Comparison of ENCODE assay signal across 9 cellular contexts in the genomic region with DNA sequence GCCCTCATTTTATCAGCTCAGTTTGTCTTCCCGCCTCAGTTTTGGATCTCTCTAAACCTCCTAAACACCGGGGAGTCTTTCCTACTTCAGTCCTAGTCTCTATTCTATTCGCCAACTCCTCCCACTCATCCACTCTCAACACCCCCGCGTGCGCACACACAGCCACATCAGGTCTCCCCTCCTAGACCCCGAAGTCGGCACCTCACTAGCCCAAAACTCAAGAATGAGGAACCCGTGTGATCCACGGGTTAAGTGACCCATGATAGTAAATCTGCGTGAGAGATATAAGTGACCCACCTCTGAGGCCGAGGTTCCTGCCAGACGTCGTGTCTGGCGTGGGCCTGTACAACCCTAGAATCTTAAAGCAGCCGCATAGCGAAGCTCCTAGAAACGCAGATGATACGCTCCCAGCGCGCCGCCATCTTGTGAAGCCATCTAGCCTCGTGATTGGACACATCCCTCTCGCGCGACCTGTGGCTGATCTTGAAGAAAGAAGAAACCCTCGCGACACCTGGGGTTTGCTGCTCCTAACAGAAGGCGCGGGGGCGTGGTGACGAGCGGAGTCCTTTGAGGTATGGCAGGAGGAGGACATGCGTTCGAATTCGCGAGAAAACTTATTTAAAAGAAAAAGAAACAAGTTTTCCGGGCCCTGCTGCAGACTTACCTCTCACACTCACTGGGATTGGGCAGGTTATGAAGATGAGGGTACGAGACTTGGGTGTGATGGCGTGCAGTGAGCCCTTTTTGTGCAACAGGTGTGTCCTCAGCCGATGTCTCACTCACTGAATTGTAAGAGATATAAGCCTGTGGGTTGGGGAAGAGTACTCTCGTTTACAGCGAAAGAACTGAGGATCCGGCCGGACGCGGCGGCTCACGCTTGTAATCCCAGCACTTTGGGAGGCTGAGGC. TPM values are rescaled to one million over a fixed set of nuclear protein-coding genes. Genes with fewer than 3 reads are reported as not detected.
DNase-seq lines count a peak whose midpoint lies in the region; ATAC-seq and TF ChIP-seq lines count a peak whose summit lies in the region.
"Had no signal": no experiment of that assay in that cellular context is flagged by ENCODE, and none has a peak within 500 bp of the region (broad histone marks: within the 10 kb centered on the region; RNA-seq: fewer than 3 reads in every experiment).

A gene with protein sequence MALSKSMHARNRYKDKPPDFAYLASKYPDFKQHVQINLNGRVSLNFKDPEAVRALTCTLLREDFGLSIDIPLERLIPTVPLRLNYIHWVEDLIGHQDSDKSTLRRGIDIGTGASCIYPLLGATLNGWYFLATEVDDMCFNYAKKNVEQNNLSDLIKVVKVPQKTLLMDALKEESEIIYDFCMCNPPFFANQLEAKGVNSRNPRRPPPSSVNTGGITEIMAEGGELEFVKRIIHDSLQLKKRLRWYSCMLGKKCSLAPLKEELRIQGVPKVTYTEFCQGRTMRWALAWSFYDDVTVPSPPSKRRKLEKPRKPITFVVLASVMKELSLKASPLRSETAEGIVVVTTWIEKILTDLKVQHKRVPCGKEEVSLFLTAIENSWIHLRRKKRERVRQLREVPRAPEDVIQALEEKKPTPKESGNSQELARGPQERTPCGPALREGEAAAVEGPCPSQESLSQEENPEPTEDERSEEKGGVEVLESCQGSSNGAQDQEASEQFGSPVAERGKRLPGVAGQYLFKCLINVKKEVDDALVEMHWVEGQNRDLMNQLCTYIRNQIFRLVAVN (minus strand): TSS at position 427 of the 908 bp plus-strand sequence. CDS start 9,557 bp downstream, outside the sequence.

- H3K4me3 Mint-ChIP-seq in WTC11: no peak within 1 kb of the TSS
- H3K4me3 Mint-ChIP-seq: activated naive CD8-positive, alpha-beta T cell had no signal

- H3K9me3 Mint-ChIP-seq in WTC11: peaks cover 13% of the 10 kb centered on the region

- H3K27ac ChIP-seq in caudate nucleus (ENCODE audit: low read depth, low read length) (peak within 1 kb of the TSS; percentile 97), spleen (peak within 1 kb of the TSS; percentile 86 to 93 (median 90))

- H3K36me3 Mint-ChIP-seq in WTC11: peaks cover 18% of the 10 kb centered on the region

- peak; percentile 96 for ATAC-seq in GM19025 (IDR thresholded peaks at IDR 0.05; ENCODE audit: low read depth, unreplicated experiment)
- ATAC-seq in HG03280 (IDR thresholded peaks at IDR 0.05; ENCODE audit: unreplicated experiment): peak; percentile 93
- ATAC-seq in WTC11: peak; percentile 99

- DNase-seq in AG09319 (ENCODE audit: extremely low read depth, low read depth) (peak; percentile 96), NCI-H345 (lab: John Stamatoyannopoulos, UW) (peak; percentile 95), WTC11 (ENCODE audit: low spot score) (peak; percentile 98), caudate nucleus (lab: John Stamatoyannopoulos, UW) (peak; percentile 46 to 99 (median 91)), inferior parietal cortex (ENCODE audit: extremely low spot score) (peak; percentile 95), spleen (peak; percentile 99)

- H3K27me3 Mint-ChIP-seq in WTC11 (ENCODE audit: low read depth): no peaks in the 10 kb centered on the region
- H3K27me3 Mint-ChIP-seq: activated naive CD8-positive, alpha-beta T cell had no signal

- POLR2A ChIA-PET in WTC11 (lab: Charles Lee): interaction anchor here (0.6 to 1.3 kb wide), 3 partner anchors 13 to 114 kb away, joined by 3 to 8 read pairs (median 5); a partner anchor contains a TSS

- intact Hi-C loops in spleen (cut with DNase I; ENCODE audit: low total_unique reads): no loop called here

- peaks cover 4% of the 10 kb centered on the region for H3K4me1 Mint-ChIP-seq in WTC11

- H3K4me3 ChIP-seq in spleen: peak within 1 kb of the TSS; percentile 62 to 76 (median 73)

- CTCF ChIA-PET in WTC11 (lab: Charles Lee): interaction anchor here (0.6 to 2.4 kb wide), 4 partner anchors 13 to 197 kb away, joined by 3 to 13 read pairs (median 4); no protein-coding TSS in a partner anchor

- H3K27ac Mint-ChIP-seq in WTC11: peak within 1 kb of the TSS; percentile 28; the same call in 1 of the 2 replicates
- H3K27ac Mint-ChIP-seq: activated naive CD8-positive, alpha-beta T cell had no signal

- peak in 1 of 3 donors; percentile 72 for TF ChIP-seq POLR2A in spleen (IDR thresholded peaks at IDR 0.05)

- peaks cover 14 to 46% (median 42%) of the 10 kb centered on the region in 6 donors for H3K4me1 ChIP-seq in spleen

- TF ChIP-seq CTCF in AG09319 (IDR thresholded peaks at IDR 0.05; ENCODE audit: low read depth, low read length): no peak
- no peak for TF ChIP-seq CTCF in WTC11 (IDR thresholded peaks at IDR 0.05)
- TF ChIP-seq CTCF in spleen (IDR thresholded peaks at IDR 0.05 in 8 of 11, conservative IDR thresholded peaks at IDR 0.05 in 3 of 11): peak in 3 of 11 experiments; percentile 34 to 49 (median 47)

- peaks cover 0 to 7% (median 0%) of the 10 kb centered on the region in 6 donors for H3K36me3 ChIP-seq in spleen

- H3K27me3 ChIP-seq in spleen (replicated peaks in 1 of 7): no peaks in the 10 kb centered on the region

- H3K9me3 ChIP-seq in spleen: no peaks in the 10 kb centered on the region

- 0 to 1% (median 0%) methylated on average over 48 to 49 of the region's 49 CpGs for WGBS in spleen, 5 donors

TF ChIP-seq in WTC11, 78 proteins besides CTCF, POLR2A, EP300 and RAD21 (continues in another document):
- TF ChIP-seq ZNF317 (CRISPR knock-in tag; IDR thresholded peaks at IDR 0.05; ENCODE audit: borderline replicate concordance, low read depth) (no peak), ZNF263 (CRISPR knock-in tag; IDR thresholded peaks at IDR 0.05; ENCODE audit: low read depth) (no peak), ZNF423 (CRISPR knock-in tag; IDR thresholded peaks at IDR 0.05) (no peak), GRHL2 (CRISPR knock-in tag; IDR thresholded peaks at IDR 0.05; ENCODE audit: insufficient replicate concordance, severe bottlenecking) (no peak), ZNF232 (CRISPR knock-in tag; IDR thresholded peaks at IDR 0.05) (0 out of 2 replicates have a peak, but pooled peaks have one; percentile 54), EMX1 (CRISPR knock-in tag; IDR thresholded peaks at IDR 0.05) (no peak), TEAD1 (CRISPR knock-in tag; IDR thresholded peaks at IDR 0.05) (peak; percentile 63; the same call in 1 of the 2 replicates), JUN (CRISPR knock-in tag; IDR thresholded peaks at IDR 0.05) (no peak), SP1 (CRISPR knock-in tag; conservative IDR thresholded peaks at IDR 0.05) (peak; percentile 44; the same call in 1 of the 2 replicates), ZNF138 (CRISPR knock-in tag; conservative IDR thresholded peaks at IDR 0.05) (no peak), SMAD3 (CRISPR knock-in tag; IDR thresholded peaks at IDR 0.05; ENCODE audit: borderline replicate concordance) (peak; percentile 50; the same call in 1 of the 2 replicates)
- TF ChIP-seq, protein P1, sequence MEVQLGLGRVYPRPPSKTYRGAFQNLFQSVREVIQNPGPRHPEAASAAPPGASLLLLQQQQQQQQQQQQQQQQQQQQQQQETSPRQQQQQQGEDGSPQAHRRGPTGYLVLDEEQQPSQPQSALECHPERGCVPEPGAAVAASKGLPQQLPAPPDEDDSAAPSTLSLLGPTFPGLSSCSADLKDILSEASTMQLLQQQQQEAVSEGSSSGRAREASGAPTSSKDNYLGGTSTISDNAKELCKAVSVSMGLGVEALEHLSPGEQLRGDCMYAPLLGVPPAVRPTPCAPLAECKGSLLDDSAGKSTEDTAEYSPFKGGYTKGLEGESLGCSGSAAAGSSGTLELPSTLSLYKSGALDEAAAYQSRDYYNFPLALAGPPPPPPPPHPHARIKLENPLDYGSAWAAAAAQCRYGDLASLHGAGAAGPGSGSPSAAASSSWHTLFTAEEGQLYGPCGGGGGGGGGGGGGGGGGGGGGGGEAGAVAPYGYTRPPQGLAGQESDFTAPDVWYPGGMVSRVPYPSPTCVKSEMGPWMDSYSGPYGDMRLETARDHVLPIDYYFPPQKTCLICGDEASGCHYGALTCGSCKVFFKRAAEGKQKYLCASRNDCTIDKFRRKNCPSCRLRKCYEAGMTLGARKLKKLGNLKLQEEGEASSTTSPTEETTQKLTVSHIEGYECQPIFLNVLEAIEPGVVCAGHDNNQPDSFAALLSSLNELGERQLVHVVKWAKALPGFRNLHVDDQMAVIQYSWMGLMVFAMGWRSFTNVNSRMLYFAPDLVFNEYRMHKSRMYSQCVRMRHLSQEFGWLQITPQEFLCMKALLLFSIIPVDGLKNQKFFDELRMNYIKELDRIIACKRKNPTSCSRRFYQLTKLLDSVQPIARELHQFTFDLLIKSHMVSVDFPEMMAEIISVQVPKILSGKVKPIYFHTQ (CRISPR knock-in tag; IDR thresholded peaks at IDR 0.05): 0 out of 2 replicates have a peak, but pooled peaks have one; percentile 56
- TF ChIP-seq, protein P2, sequence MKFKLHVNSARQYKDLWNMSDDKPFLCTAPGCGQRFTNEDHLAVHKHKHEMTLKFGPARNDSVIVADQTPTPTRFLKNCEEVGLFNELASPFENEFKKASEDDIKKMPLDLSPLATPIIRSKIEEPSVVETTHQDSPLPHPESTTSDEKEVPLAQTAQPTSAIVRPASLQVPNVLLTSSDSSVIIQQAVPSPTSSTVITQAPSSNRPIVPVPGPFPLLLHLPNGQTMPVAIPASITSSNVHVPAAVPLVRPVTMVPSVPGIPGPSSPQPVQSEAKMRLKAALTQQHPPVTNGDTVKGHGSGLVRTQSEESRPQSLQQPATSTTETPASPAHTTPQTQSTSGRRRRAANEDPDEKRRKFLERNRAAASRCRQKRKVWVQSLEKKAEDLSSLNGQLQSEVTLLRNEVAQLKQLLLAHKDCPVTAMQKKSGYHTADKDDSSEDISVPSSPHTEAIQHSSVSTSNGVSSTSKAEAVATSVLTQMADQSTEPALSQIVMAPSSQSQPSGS (CRISPR knock-in tag; IDR thresholded peaks at IDR 0.05; ENCODE audit: borderline replicate concordance, low read depth): no peak
- TF ChIP-seq, protein P3, sequence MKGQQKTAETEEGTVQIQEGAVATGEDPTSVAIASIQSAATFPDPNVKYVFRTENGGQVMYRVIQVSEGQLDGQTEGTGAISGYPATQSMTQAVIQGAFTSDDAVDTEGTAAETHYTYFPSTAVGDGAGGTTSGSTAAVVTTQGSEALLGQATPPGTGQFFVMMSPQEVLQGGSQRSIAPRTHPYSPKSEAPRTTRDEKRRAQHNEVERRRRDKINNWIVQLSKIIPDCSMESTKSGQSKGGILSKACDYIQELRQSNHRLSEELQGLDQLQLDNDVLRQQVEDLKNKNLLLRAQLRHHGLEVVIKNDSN (CRISPR knock-in tag; IDR thresholded peaks at IDR 0.05): no peak
- TF ChIP-seq, protein P4, sequence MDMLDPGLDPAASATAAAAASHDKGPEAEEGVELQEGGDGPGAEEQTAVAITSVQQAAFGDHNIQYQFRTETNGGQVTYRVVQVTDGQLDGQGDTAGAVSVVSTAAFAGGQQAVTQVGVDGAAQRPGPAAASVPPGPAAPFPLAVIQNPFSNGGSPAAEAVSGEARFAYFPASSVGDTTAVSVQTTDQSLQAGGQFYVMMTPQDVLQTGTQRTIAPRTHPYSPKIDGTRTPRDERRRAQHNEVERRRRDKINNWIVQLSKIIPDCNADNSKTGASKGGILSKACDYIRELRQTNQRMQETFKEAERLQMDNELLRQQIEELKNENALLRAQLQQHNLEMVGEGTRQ (CRISPR knock-in tag; IDR thresholded peaks at IDR 0.05): peak; percentile 35; the same call in 1 of the 2 replicates

RNA-seq across cellular contexts. Expression of the gene that starts here (rescaled TPM):
- total RNA-seq in WTC11 (2021) (45.9 to 54.1 TPM (median 51.1 TPM) in 3 replicates), spleen (10 to 100 TPM; 20.1 to 38.2 (median 34.6) TPM)
- 10 to 100 TPM; 17.1 to 25.4 (median 22.8) TPM for polyA plus RNA-seq in spleen

Comparison
In these comparisons a context has a peak if more than half of its experiments do, and no peak if none do; other contexts are left out.
1. Peak in every context shown above with its lines: DNase-seq, ATAC-seq, H3K4me3 ChIP-seq and H3K27ac ChIP-seq.